33 cellular contexts compared by ENCODE assay signal in genomic region chr3:178767558-178767957, GRCh38.
"Had no signal": no experiment of that assay in that cellular context is flagged by ENCODE, and none has a peak within 500 bp of the region (broad histone marks: within the 10 kb centered on the region; RNA-seq: fewer than 3 reads in every experiment).

No MANE protein-coding gene starts in this region.

- H3K9me3 Mint-ChIP-seq: activated B cell treated with CpG ODN at 0.5 μM for 24 hours; activated T-helper 1 cell treated with anti-CD3 and anti-CD28 coated beads, Interleukin-12 subunit alpha, Interleukin-12 subunit beta, Interleukin-2, Interleukin-4 antibody, amounts not matched to agents 30 ng/mL and 10 ng/mL and 1 ng/mL, durations not matched to agents 14 hours and 24 hours and 36 hours had no signal

- H3K4me1 Mint-ChIP-seq: activated B cell treated with CpG ODN at 0.5 μM for 24 hours; activated naive CD8-positive, alpha-beta T cell treated with anti-CD3 and anti-CD28 coated beads, Interleukin-2, amount 50 U/mL, for 24 hours had no signal

- H3K36me3 ChIP-seq: adrenal gland, esophagus squamous epithelium, gastroesophageal sphincter, heart right ventricle had no signal

- H3K4me3 ChIP-seq: adrenal gland, body of pancreas, esophagus squamous epithelium, gastroesophageal sphincter, heart right ventricle had no signal

- H3K27me3 Mint-ChIP-seq: activated B cell treated with CpG ODN at 0.5 μM for 24 hours; activated CD8-positive, alpha-beta T cell treated with anti-CD3 and anti-CD28 coated beads for 36 hours; activated naive CD4-positive, alpha-beta T cell treated with anti-CD3 and anti-CD28 coated beads, Interleukin-2, amount 50 U/mL, for 24 hours had no signal

- ATAC-seq: activated CD4-positive, CD25-positive, alpha-beta regulatory T cell treated with anti-CD3 and anti-CD28 coated beads, Interleukin-2, amount 50 U/mL, for 24 hours; activated CD8-positive, alpha-beta T cell treated with anti-CD3 and anti-CD28 coated beads for 36 hours; activated naive CD8-positive, alpha-beta T cell treated with anti-CD3 and anti-CD28 coated beads, Interleukin-2, amount 50 U/mL, for 24 hours; body of pancreas; gastroesophageal sphincter; heart right ventricle had no signal

- H3K4me1 ChIP-seq: adrenal gland, body of pancreas, esophagus squamous epithelium had no signal

- DNase-seq: activated B cell treated with CpG ODN at 0.5 μM for 24 hours; activated CD4-positive, alpha-beta T cell treated with anti-CD3 and anti-CD28 coated beads for 48 hours; activated CD4-positive, alpha-beta T cell treated with anti-CD3 and anti-CD28 coated beads, Interleukin-2, amount 50 U/mL, for 1 hour; activated CD4-positive, alpha-beta T cell treated with anti-CD3 and anti-CD28 coated beads, Interleukin-2, amount 50 U/mL, for 48 hours; activated CD8-positive, alpha-beta memory T cell treated with anti-CD3 and anti-CD28 coated beads for 24 hours; activated CD8-positive, alpha-beta T cell treated with anti-CD3 and anti-CD28 coated beads for 36 hours; activated effector memory CD4-positive, alpha-beta T cell treated with anti-CD3 and anti-CD28 coated beads, Interleukin-2, amount 50 U/mL, for 16 hours; activated naive CD4-positive, alpha-beta T cell treated with anti-CD3 and anti-CD28 coated beads for 36 hours; activated naive CD8-positive, alpha-beta T cell treated with anti-CD3 and anti-CD28 coated beads for 36 hours; activated naive CD8-positive, alpha-beta T cell treated with anti-CD3 and anti-CD28 coated beads, Interleukin-2, amount 50 U/mL, for 24 hours; activated T-cell treated with anti-CD3 and anti-CD28 coated beads, Interleukin-2, amount 50 U/mL, for 48 hours; adrenal gland; amygdala; aorta; body of pancreas; caudate nucleus; cortex of kidney; effector CD8-positive, alpha-beta T cell; esophagus squamous epithelium; foreskin melanocyte; heart right ventricle; hippocampal formation; T-helper 2 cell had no signal

- H3K27me3 ChIP-seq: adrenal gland, body of pancreas, esophagus squamous epithelium, gastroesophageal sphincter, heart right ventricle had no signal

- FAIRE-seq: colon, endometrium, endothelial cell of umbilical vein, TTC549 had no signal

- H3K9me3 ChIP-seq: adrenal gland, body of pancreas, esophagus squamous epithelium, gastroesophageal sphincter, heart right ventricle had no signal

- H3K27ac ChIP-seq: adrenal gland, body of pancreas, epithelial cell of prostate, esophagus squamous epithelium, gastroesophageal sphincter, heart right ventricle, VCaP had no signal

- H3K4me3 Mint-ChIP-seq: activated B cell treated with CpG ODN at 0.5 μM for 24 hours; activated CD8-positive, alpha-beta T cell treated with anti-CD3 and anti-CD28 coated beads for 36 hours; activated naive CD4-positive, alpha-beta T cell treated with anti-CD3 and anti-CD28 coated beads for 36 hours; activated naive CD4-positive, alpha-beta T cell treated with anti-CD3 and anti-CD28 coated beads, Interleukin-2, amount 50 U/mL, for 24 hours; activated naive CD8-positive, alpha-beta T cell treated with anti-CD3 and anti-CD28 coated beads for 36 hours; activated naive CD8-positive, alpha-beta T cell treated with anti-CD3 and anti-CD28 coated beads, Interleukin-2, amount 50 U/mL, for 24 hours; activated T-helper 1 cell treated with anti-CD3 and anti-CD28 coated beads, Interleukin-12 subunit alpha, Interleukin-12 subunit beta, Interleukin-2, Interleukin-4 antibody, amounts not matched to agents 30 ng/mL and 10 ng/mL and 1 ng/mL, durations not matched to agents 14 hours and 24 hours and 36 hours had no signal

- H3K36me3 Mint-ChIP-seq: activated naive CD4-positive, alpha-beta T cell treated with anti-CD3 and anti-CD28 coated beads, Interleukin-2, amount 50 U/mL, for 24 hours; activated naive CD8-positive, alpha-beta T cell treated with anti-CD3 and anti-CD28 coated beads for 36 hours had no signal
